ENCODE assay signal across 18 cellular contexts in genomic region chr22:31866918-31867317, GRCh38.
"Had no signal": no experiment of that assay in that cellular context is flagged by ENCODE, and none has a peak within 500 bp of the region (broad histone marks: within the 10 kb centered on the region; RNA-seq: fewer than 3 reads in every experiment).

No MANE protein-coding gene starts in this region.

- H2AFZ ChIP-seq: parathyroid adenoma had no signal

- H3K9ac ChIP-seq: parathyroid adenoma had no signal

- DNase-seq: activated CD4-positive, alpha-beta T cell treated with anti-CD3 and anti-CD28 coated beads for 1 hour; activated CD4-positive, alpha-beta T cell treated with anti-CD3 and anti-CD28 coated beads, Interleukin-2, amount 50 U/mL, for 48 hours; activated CD8-positive, alpha-beta memory T cell treated with anti-CD3 and anti-CD28 coated beads, Interleukin-2, amount 10 ng/mL, durations not matched to agents 7 days and 5 days; activated gamma-delta T cell treated with Interleukin-2 at 50 U/mL for 16 hours; activated naive CD8-positive, alpha-beta T cell treated with anti-CD3 and anti-CD28 coated beads for 36 hours; activated T-cell treated with anti-CD3 and anti-CD28 coated beads, Interleukin-2, amount 50 U/mL, for 24 hours; dorsolateral prefrontal cortex; head of caudate nucleus; left colon; naive thymus-derived CD4-positive, alpha-beta T cell; stimulated activated CD4-positive, alpha-beta T cell treated with anti-CD3 and anti-CD28 coated beads, Interleukin-15, amount 100 ng/mL, for 24 hours; stimulated activated CD4-positive, alpha-beta T cell treated with anti-CD3 and anti-CD28 coated beads, Interleukin-4, amount 100 ng/mL, for 24 hours; stimulated activated naive CD8-positive, alpha-beta T cell treated with anti-CD3 and anti-CD28 coated beads, Interleukin-15, amount 100 ng/mL, for 72 hours had no signal

- H3K4me3 ChIP-seq: breast epithelium, dorsolateral prefrontal cortex, esophagus muscularis mucosa, lung, thoracic aorta had no signal

- ATAC-seq: activated CD8-positive, alpha-beta memory T cell treated with anti-CD3 and anti-CD28 coated beads, Interleukin-2, amount 10 ng/mL, durations not matched to agents 7 days and 5 days; naive thymus-derived CD4-positive, alpha-beta T cell; stimulated activated naive CD8-positive, alpha-beta T cell treated with anti-CD3 and anti-CD28 coated beads, Interleukin-15, amount 100 ng/mL, for 72 hours had no signal

- H3K4me1 ChIP-seq: breast epithelium, esophagus muscularis mucosa, parathyroid adenoma had no signal

- H3K79me2 ChIP-seq: parathyroid adenoma had no signal

- H3K9me3 ChIP-seq: breast epithelium, esophagus muscularis mucosa, thoracic aorta had no signal

- H3K27ac ChIP-seq: breast epithelium, esophagus muscularis mucosa, parathyroid adenoma, thoracic aorta had no signal

- H3K27me3 ChIP-seq: breast epithelium, dorsolateral prefrontal cortex, esophagus muscularis mucosa had no signal

- H3K36me3 ChIP-seq: breast epithelium had no signal
